ENCODE assay signal across 16 cellular contexts in the genomic region with DNA sequence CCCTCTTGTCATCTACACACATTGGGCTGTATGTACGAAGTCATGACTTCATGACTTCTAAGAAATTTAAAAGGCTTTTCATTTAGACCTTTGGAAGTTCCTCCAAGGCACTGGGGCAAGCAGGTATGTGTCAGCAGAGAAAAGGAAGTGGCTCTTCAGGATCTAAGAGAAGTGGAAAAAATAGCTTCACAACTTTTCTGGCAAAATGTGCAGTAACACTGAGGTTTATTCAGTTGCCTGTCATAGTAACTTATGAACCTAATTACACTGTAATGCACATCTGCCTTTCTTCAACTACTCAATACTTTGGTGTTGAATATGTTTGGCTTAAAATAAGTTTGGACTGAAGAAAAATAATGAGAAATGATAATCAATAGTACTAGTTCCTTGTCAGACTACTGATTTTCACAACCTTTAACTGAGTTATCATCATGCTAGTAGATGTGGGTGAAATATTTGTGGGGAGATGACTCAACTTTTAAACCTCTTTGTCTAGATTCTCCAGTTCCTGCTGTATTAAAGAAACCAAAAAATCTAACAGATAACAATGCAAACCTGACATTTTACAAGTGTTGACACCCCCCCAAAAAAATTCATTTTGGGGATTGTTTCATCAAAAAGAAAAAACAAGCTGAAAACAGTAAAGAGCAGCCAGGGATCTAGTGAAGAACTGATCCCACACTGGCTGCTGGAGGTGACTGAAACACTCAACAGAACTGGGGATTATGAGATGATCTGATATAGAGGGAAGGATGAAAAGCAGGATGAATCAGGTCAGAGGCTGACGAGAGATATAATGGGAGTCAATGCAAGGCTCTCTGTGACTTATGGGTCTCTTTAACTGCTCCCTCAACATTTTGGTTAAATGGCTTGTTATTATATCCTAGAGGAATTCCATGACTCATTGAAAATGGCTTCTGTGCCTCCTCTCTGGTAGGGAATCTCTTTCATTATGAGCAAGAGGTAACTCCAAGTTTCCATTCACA.
DNase-seq lines count a peak whose midpoint lies in the region; TF ChIP-seq lines count a peak whose summit lies in the region.
"Had no signal": no experiment of that assay in that cellular context is flagged by ENCODE, and none has a peak within 500 bp of the region (broad histone marks: within the 10 kb centered on the region; RNA-seq: fewer than 3 reads in every experiment).

No MANE protein-coding gene starts in this region.

- no peaks in the 10 kb centered on the region for H3K27me3 Mint-ChIP-seq in osteocyte (ENCODE audit: unreplicated experiment)
- peaks cover 5% of the 10 kb centered on the region for H3K27me3 Mint-ChIP-seq in activated CD4-positive, alpha-beta memory T cell treated with anti-CD3 and anti-CD28 coated beads, Interleukin-2, amount 10 ng/mL, durations not matched to agents 7 days and 5 days

- H3K4me3 Mint-ChIP-seq in osteocyte (ENCODE audit: unreplicated experiment), result no peak overlapping the region
- no peak overlapping the region for H3K4me3 Mint-ChIP-seq in activated CD4-positive, alpha-beta memory T cell treated with anti-CD3 and anti-CD28 coated beads, Interleukin-2, amount 10 ng/mL, durations not matched to agents 7 days and 5 days
- H3K4me3 Mint-ChIP-seq: activated T-cell treated with anti-CD3 and anti-CD28 coated beads, Interleukin-2, amount 50 U/mL, for 72 hours had no signal

- peaks cover 5% of the 10 kb centered on the region for H3K9me3 Mint-ChIP-seq in osteocyte (ENCODE audit: unreplicated experiment)
- H3K9me3 Mint-ChIP-seq in activated CD4-positive, alpha-beta memory T cell treated with anti-CD3 and anti-CD28 coated beads, Interleukin-2, amount 10 ng/mL, durations not matched to agents 7 days and 5 days, result no peaks in the 10 kb centered on the region

- no peak for TF ChIP-seq CTCF in osteocyte (IDR thresholded peaks at IDR 0.05)

- peak overlapping the region; percentile 69 for H3K27ac Mint-ChIP-seq in osteocyte (ENCODE audit: unreplicated experiment)
- no peak overlapping the region for H3K27ac Mint-ChIP-seq in activated CD4-positive, alpha-beta memory T cell treated with anti-CD3 and anti-CD28 coated beads, Interleukin-2, amount 10 ng/mL, durations not matched to agents 7 days and 5 days
- H3K27ac Mint-ChIP-seq: activated T-cell treated with anti-CD3 and anti-CD28 coated beads, Interleukin-2, amount 50 U/mL, for 72 hours had no signal

- H3K4me1 Mint-ChIP-seq in osteocyte (ENCODE audit: unreplicated experiment), result peaks cover 40% of the 10 kb centered on the region
- H3K4me1 Mint-ChIP-seq in activated CD4-positive, alpha-beta memory T cell treated with anti-CD3 and anti-CD28 coated beads, Interleukin-2, amount 10 ng/mL, durations not matched to agents 7 days and 5 days, result no peaks in the 10 kb centered on the region

- peak overlapping the region; percentile 30 for H3K27ac ChIP-seq in epithelial cell of prostate

- CTCF ChIA-PET in activated CD4-positive, alpha-beta memory T cell treated with anti-CD3 and anti-CD28 coated beads, Interleukin-2, amount 10 ng/mL, durations not matched to agents 7 days and 5 days (lab: Charles Lee), result no interaction called here

- POLR2A ChIA-PET in activated CD4-positive, alpha-beta memory T cell treated with anti-CD3 and anti-CD28 coated beads, Interleukin-2, amount 10 ng/mL, durations not matched to agents 7 days and 5 days (lab: Charles Lee), result no interaction called here

- H3K36me3 Mint-ChIP-seq in osteocyte (ENCODE audit: unreplicated experiment), result no peaks in the 10 kb centered on the region
- H3K36me3 Mint-ChIP-seq in activated CD4-positive, alpha-beta memory T cell treated with anti-CD3 and anti-CD28 coated beads, Interleukin-2, amount 10 ng/mL, durations not matched to agents 7 days and 5 days (ENCODE audit: low read depth), result no peaks in the 10 kb centered on the region

- peak; percentile 95 for DNase-seq in ELR (ENCODE audit: low read depth)
- DNase-seq in RKO (ENCODE audit: low spot score), result peak; percentile 37
- no peak for DNase-seq in epithelial cell of prostate (ENCODE audit: low read depth, low spot score)
- DNase-seq in osteocyte (ENCODE audit: extremely low spot score, unreplicated experiment), result no peak
- DNase-seq in activated CD4-positive, CD25-positive, alpha-beta regulatory T cell (lab: John Stamatoyannopoulos, UW), result no peak
- no peak for DNase-seq in DMS53 (lab: John Stamatoyannopoulos, UW)
- DNase-seq in pons (ENCODE audit: low spot score), result no peak
- DNase-seq in activated CD4-positive, alpha-beta memory T cell treated with anti-CD3 and anti-CD28 coated beads, Interleukin-2, amount 10 ng/mL, durations not matched to agents 7 days and 5 days, result no peak
- DNase-seq: activated CD4-positive, CD25-positive, alpha-beta regulatory T cell treated with anti-CD3 and anti-CD28 coated beads, Interleukin-2, amount 50 U/mL, for 72 hours; activated T-cell treated with anti-CD3 and anti-CD28 coated beads, Interleukin-2, amount 50 U/mL, for 72 hours; COR-L47; NCI-H446; nucleus accumbens; SIG-M5; stimulated activated CD4-positive, alpha-beta T cell treated with anti-CD3 and anti-CD28 coated beads, Interleukin-2, amount 100 ng/mL, for 24 hours; stimulated activated naive CD4-positive, alpha-beta T cell had no signal

Comparison
In these comparisons a context has a peak if more than half of its experiments do, and no peak if none do; other contexts are left out.
1. DNase-seq: peak in ELR (single experiment) and RKO (single experiment); none in epithelial cell of prostate (single experiment), osteocyte (single experiment), activated CD4-positive, CD25-positive, alpha-beta regulatory T cell (0 of 4), DMS53 (single experiment), pons (single experiment) and activated CD4-positive, alpha-beta memory T cell treated with anti-CD3 and anti-CD28 coated beads, Interleukin-2, amount 10 ng/mL, durations not matched to agents 7 days and 5 days (single experiment).